32 cellular contexts compared by ENCODE assay signal in genomic region chr20:44770480-44771171, GRCh38. TPM values are rescaled to one million over a fixed set of nuclear protein-coding genes. Genes with fewer than 3 reads are reported as not detected.
"Had no signal": no experiment of that assay in that cellular context is flagged by ENCODE, and none has a peak within 500 bp of the region (broad histone marks: within the 10 kb centered on the region; RNA-seq: fewer than 3 reads in every experiment).

No MANE protein-coding gene starts in this region.

- H3K9me3 Mint-ChIP-seq: activated B cell treated with CpG ODN at 0.5 μM for 24 hours; activated CD8-positive, alpha-beta T cell treated with anti-CD3 and anti-CD28 coated beads for 36 hours; activated T-cell treated with anti-CD3 and anti-CD28 coated beads, Interleukin-2, amount 50 U/mL, for 72 hours; memory B cell; naive thymus-derived CD4-positive, alpha-beta T cell; stimulated activated memory B cell treated with anti-CD40 and anti-IgM and Interleukin-4, amounts not matched to agents 10 μg/mL and 1 μg/mL and 100 μg/mL, for 72 hours; stimulated activated naive CD8-positive, alpha-beta T cell treated with anti-CD3 and anti-CD28 coated beads, Interleukin-15, amount 100 ng/mL, for 72 hours; type B pancreatic cell had no signal

- DNase-seq: activated B cell treated with CpG ODN at 0.5 μM for 24 hours; activated CD4-positive, alpha-beta T cell treated with anti-CD3 and anti-CD28 coated beads, Interleukin-2, amount 50 U/mL, for 1 hour; activated CD8-positive, alpha-beta T cell treated with anti-CD3 and anti-CD28 coated beads for 36 hours; activated naive CD4-positive, alpha-beta T cell; activated T-cell treated with anti-CD3 and anti-CD28 coated beads, Interleukin-2, amount 50 U/mL, for 72 hours; cerebellar nuclear complex; colonic mucosa; effector CD8-positive, alpha-beta T cell; esophagus squamous epithelium; foreskin melanocyte; heart right ventricle; midbrain; naive thymus-derived CD4-positive, alpha-beta T cell; ovary; stimulated activated CD4-positive, alpha-beta T cell treated with anti-CD3 and anti-CD28 coated beads, Interleukin-1b, Interleukin-23, amount 100 ng/mL, for 48 hours; stimulated activated CD4-positive, alpha-beta T cell treated with anti-CD3 and anti-CD28 coated beads, Interleukin-4, amount 100 ng/mL, for 4 hours; stimulated activated CD8-positive, alpha-beta memory T cell treated with anti-CD3 and anti-CD28 coated beads, Interleukin-4, amount 100 ng/mL, for 48 hours; stimulated activated naive CD8-positive, alpha-beta T cell treated with anti-CD3 and anti-CD28 coated beads, Interleukin-15, amount 100 ng/mL, for 72 hours had no signal

- FAIRE-seq: endometrium had no signal

- H3K27ac Mint-ChIP-seq: activated B cell treated with CpG ODN at 0.5 μM for 24 hours; activated CD8-positive, alpha-beta T cell treated with anti-CD3 and anti-CD28 coated beads for 36 hours; activated naive CD8-positive, alpha-beta T cell; activated T-cell treated with anti-CD3 and anti-CD28 coated beads, Interleukin-2, amount 50 U/mL, for 72 hours; memory B cell; naive thymus-derived CD4-positive, alpha-beta T cell; progenitor cell of endocrine pancreas; stimulated activated memory B cell treated with anti-CD40 and anti-IgM and Interleukin-4, amounts not matched to agents 10 μg/mL and 1 μg/mL and 100 μg/mL, for 72 hours; stimulated activated naive CD8-positive, alpha-beta T cell treated with anti-CD3 and anti-CD28 coated beads, Interleukin-15, amount 100 ng/mL, for 72 hours; type B pancreatic cell had no signal

- H3K9me3 ChIP-seq: colonic mucosa, esophagus squamous epithelium, heart right ventricle, ovary, vagina had no signal

- H3K4me3 ChIP-seq: colonic mucosa, esophagus squamous epithelium, heart right ventricle, ovary, skin epidermis, vagina had no signal

- ATAC-seq: activated CD8-positive, alpha-beta T cell treated with anti-CD3 and anti-CD28 coated beads for 36 hours; activated T-cell treated with anti-CD3 and anti-CD28 coated beads, Interleukin-2, amount 50 U/mL, for 72 hours; heart right ventricle; naive thymus-derived CD4-positive, alpha-beta T cell; sciatic nerve; stimulated activated memory B cell treated with anti-CD40 and anti-IgM and Interleukin-4, amounts not matched to agents 10 μg/mL and 1 μg/mL and 100 μg/mL, for 72 hours; stimulated activated naive CD8-positive, alpha-beta T cell treated with anti-CD3 and anti-CD28 coated beads, Interleukin-15, amount 100 ng/mL, for 72 hours had no signal

- H3K36me3 Mint-ChIP-seq: activated naive CD8-positive, alpha-beta T cell; memory B cell; naive thymus-derived CD4-positive, alpha-beta T cell; stimulated activated memory B cell treated with anti-CD40 and anti-IgM and Interleukin-4, amounts not matched to agents 10 μg/mL and 1 μg/mL and 100 μg/mL, for 72 hours; type B pancreatic cell had no signal

- H3K4me1 ChIP-seq: colonic mucosa, esophagus squamous epithelium, heart right ventricle, vagina had no signal

- H3K27ac ChIP-seq: colonic mucosa, epithelial cell of prostate, esophagus squamous epithelium, heart right ventricle, ovary, skin epidermis, vagina had no signal

- H3K27me3 ChIP-seq: colonic mucosa, ovary, vagina had no signal

- H3K36me3 ChIP-seq: colonic mucosa, esophagus squamous epithelium, heart right ventricle, ovary, vagina had no signal

RNA-seq across cellular contexts. Expression of gene KCNK15, which starts 25.0 kb away (rescaled TPM):
- total RNA-seq: dermis microvascular lymphatic vessel endothelial cell had no signal
- polyA plus RNA-seq: naive thymus-derived CD4-positive, alpha-beta T cell; neural cell had no signal

RNA-seq across cellular contexts. Expression of gene RIMS4, which starts 39.7 kb away (rescaled TPM):
- total RNA-seq: activated B cell treated with CpG ODN at 0.5 μM for 24 hours; activated CD8-positive, alpha-beta T cell treated with anti-CD3 and anti-CD28 coated beads for 36 hours; dermis microvascular lymphatic vessel endothelial cell; glomerular endothelial cell; kidney epithelial cell; naive thymus-derived CD4-positive, alpha-beta T cell had no signal
- polyA plus RNA-seq: naive thymus-derived CD4-positive, alpha-beta T cell had no signal

RNA-seq across cellular contexts. Expression of gene CCN5, which starts 55.5 kb away (rescaled TPM):
- total RNA-seq: activated B cell treated with CpG ODN at 0.5 μM for 24 hours; activated CD8-positive, alpha-beta T cell treated with anti-CD3 and anti-CD28 coated beads for 36 hours; activated T-cell treated with anti-CD3 and anti-CD28 coated beads, Interleukin-2, amount 50 U/mL, for 72 hours; dermis microvascular lymphatic vessel endothelial cell; glomerular endothelial cell; kidney epithelial cell; naive thymus-derived CD4-positive, alpha-beta T cell; progenitor cell of endocrine pancreas had no signal
- polyA plus RNA-seq: naive thymus-derived CD4-positive, alpha-beta T cell; neural cell had no signal
